Comparison of ENCODE assay signal across 25 cellular contexts in genomic region chr19:31511696-31512095, GRCh38.
"Had no signal": no experiment of that assay in that cellular context is flagged by ENCODE, and none has a peak within 500 bp of the region (broad histone marks: within the 10 kb centered on the region; RNA-seq: fewer than 3 reads in every experiment).

No MANE protein-coding gene starts in this region.

- H3K9me3 Mint-ChIP-seq: mesothelial cell of epicardium; natural killer cell; nephron progenitor cell; neural progenitor cell; stimulated activated effector memory CD8-positive, alpha-beta T cell treated with anti-CD3 and anti-CD28 coated beads, Interleukin-12 subunit alpha, Interleukin-12 subunit beta, amount 100 ng/mL, for 72 hours had no signal

- H3K9me3 ChIP-seq: left ventricle myocardium inferior, neutrophil, ovary, prostate gland, tibial nerve, upper lobe of left lung had no signal

- H3K4me1 ChIP-seq: left ventricle myocardium inferior, neural progenitor cell, prostate gland, tibial nerve, upper lobe of left lung had no signal

- H3K36me3 Mint-ChIP-seq: mesothelial cell of epicardium; naive B cell; natural killer cell; neural progenitor cell; stimulated activated effector memory CD8-positive, alpha-beta T cell treated with anti-CD3 and anti-CD28 coated beads, Interleukin-12 subunit alpha, Interleukin-12 subunit beta, amount 100 ng/mL, for 72 hours had no signal

- H3K27ac ChIP-seq: left ventricle myocardium inferior, neural progenitor cell, neutrophil, ovary, prostate gland, skin epidermis, tibial nerve, upper lobe of left lung had no signal

- H3K4me3 Mint-ChIP-seq: mesothelial cell of epicardium; naive B cell; natural killer cell; nephron progenitor cell; neural progenitor cell; stimulated activated effector memory CD8-positive, alpha-beta T cell treated with anti-CD3 and anti-CD28 coated beads, Interleukin-12 subunit alpha, Interleukin-12 subunit beta, amount 100 ng/mL, for 72 hours; stimulated activated naive CD8-positive, alpha-beta T cell treated with anti-CD3 and anti-CD28 coated beads, Interleukin-15, Interleukin-2, amounts not matched to agents 100 ng/mL and 50 ng/mL, for 24 hours had no signal

- DNase-seq: hippocampal formation; kidney; left colon; left ventricle myocardium inferior; mesendoderm; naive B cell; natural killer cell; nephron progenitor cell; occipital lobe; ovary; retina; right cardiac atrium; stimulated activated CD4-positive, alpha-beta T cell treated with anti-CD3 and anti-CD28 coated beads, Interleukin-4, amount 100 ng/mL, for 24 hours; stimulated activated naive CD4-positive, alpha-beta T cell; upper lobe of left lung had no signal

- H3K4me1 Mint-ChIP-seq: naive B cell; natural killer cell; neural progenitor cell; stimulated activated effector memory CD8-positive, alpha-beta T cell treated with anti-CD3 and anti-CD28 coated beads, Interleukin-12 subunit alpha, Interleukin-12 subunit beta, amount 100 ng/mL, for 72 hours had no signal

- H3K4me3 ChIP-seq: left ventricle myocardium inferior, lung, neural progenitor cell, ovary, prostate gland, skin epidermis, tibial nerve, upper lobe of left lung had no signal

- H3K36me3 ChIP-seq: left ventricle myocardium inferior, neural progenitor cell, neutrophil, ovary, prostate gland, tibial nerve, upper lobe of left lung had no signal

- H3K27me3 ChIP-seq: neural progenitor cell, neutrophil, ovary, tibial nerve, upper lobe of left lung had no signal

- H3K27me3 Mint-ChIP-seq: naive B cell; stimulated activated naive CD8-positive, alpha-beta T cell treated with anti-CD3 and anti-CD28 coated beads, Interleukin-15, Interleukin-2, amounts not matched to agents 100 ng/mL and 50 ng/mL, for 24 hours had no signal

- ATAC-seq: left colon; right cardiac atrium; sciatic nerve; stimulated activated effector memory CD8-positive, alpha-beta T cell treated with anti-CD3 and anti-CD28 coated beads, Interleukin-12 subunit alpha, Interleukin-12 subunit beta, amount 100 ng/mL, for 72 hours had no signal
